ENCODE assay signal across 1 cellular context in the genomic region with DNA sequence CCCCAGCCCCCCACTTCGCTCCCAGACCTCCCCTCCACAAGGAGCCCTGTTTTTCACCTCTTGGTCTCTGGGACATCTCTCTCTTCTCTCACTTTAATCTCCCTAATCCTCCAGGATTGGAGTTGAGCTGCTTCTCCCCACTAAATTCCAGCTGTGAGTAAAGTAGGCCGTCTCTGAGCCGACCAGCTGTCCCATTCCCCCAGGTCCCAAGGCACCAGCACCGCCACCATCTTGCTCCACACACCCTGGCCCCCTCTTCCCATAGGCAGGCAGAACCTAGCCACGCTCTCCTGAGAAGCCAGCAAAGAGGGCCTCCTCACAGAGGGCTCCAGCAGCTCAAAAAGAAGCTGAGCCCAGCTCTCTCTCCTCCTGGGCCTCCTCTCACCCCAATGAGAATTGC.
TF ChIP-seq lines count a peak whose summit lies in the region.

No MANE protein-coding gene starts in this region.

TF ChIP-seq in HCT116, 20 proteins besides CTCF, POLR2A, EP300 and RAD21 (continued from another document):
- TF ChIP-seq YY1 (IDR thresholded peaks at IDR 0.05; ENCODE audit: extremely low read depth, insufficient replicate concordance, low read depth, low read length) (no peak), EZH2 (IDR thresholded peaks at IDR 0.05) (no peak), ZFX (IDR thresholded peaks at IDR 0.05) (no peak), ZNF274 (IDR thresholded peaks at IDR 0.05; ENCODE audit: low read depth, low read length) (no peak), TCF7L2 (IDR thresholded peaks at IDR 0.05; ENCODE audit: borderline replicate concordance, extremely low read depth, insufficient read depth, insufficient read length) (no peak), JUND (IDR thresholded peaks at IDR 0.05) (no peak), SRF (IDR thresholded peaks at IDR 0.05; ENCODE audit: low read depth) (no peak)
- TF ChIP-seq, protein P1, sequence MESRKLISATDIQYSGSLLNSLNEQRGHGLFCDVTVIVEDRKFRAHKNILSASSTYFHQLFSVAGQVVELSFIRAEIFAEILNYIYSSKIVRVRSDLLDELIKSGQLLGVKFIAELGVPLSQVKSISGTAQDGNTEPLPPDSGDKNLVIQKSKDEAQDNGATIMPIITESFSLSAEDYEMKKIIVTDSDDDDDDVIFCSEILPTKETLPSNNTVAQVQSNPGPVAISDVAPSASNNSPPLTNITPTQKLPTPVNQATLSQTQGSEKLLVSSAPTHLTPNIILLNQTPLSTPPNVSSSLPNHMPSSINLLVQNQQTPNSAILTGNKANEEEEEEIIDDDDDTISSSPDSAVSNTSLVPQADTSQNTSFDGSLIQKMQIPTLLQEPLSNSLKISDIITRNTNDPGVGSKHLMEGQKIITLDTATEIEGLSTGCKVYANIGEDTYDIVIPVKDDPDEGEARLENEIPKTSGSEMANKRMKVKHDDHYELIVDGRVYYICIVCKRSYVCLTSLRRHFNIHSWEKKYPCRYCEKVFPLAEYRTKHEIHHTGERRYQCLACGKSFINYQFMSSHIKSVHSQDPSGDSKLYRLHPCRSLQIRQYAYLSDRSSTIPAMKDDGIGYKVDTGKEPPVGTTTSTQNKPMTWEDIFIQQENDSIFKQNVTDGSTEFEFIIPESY (IDR thresholded peaks at IDR 0.05; ENCODE audit: extremely low read depth, insufficient replicate concordance, low read length) = no peak
TF ChIP-seq in HCT116: peak in this region for 0.
